22 cellular contexts compared by ENCODE assay signal in genomic region chr4:122992111-122992510, GRCh38.
DNase-seq lines count a peak whose midpoint lies in the region; ATAC-seq, FAIRE-seq and TF ChIP-seq lines count a peak whose summit lies in the region.
"Had no signal": no experiment of that assay in that cellular context is flagged by ENCODE, and none has a peak within 500 bp of the region (broad histone marks: within the 10 kb centered on the region; RNA-seq: fewer than 3 reads in every experiment).

No MANE protein-coding gene starts in this region.

- H3K4me3 ChIP-seq in HepG2 (replicated peaks in 1 of 3; ENCODE audit: insufficient read depth in 1 of 3, low read depth in 2 of 3, low read length in 3 of 3) (no peak overlapping the region), osteoblast (ENCODE audit: insufficient read depth, low read length) (no peak overlapping the region)
- H3K4me3 ChIP-seq: BLaER1 treated with 17β-estradiol and CSF1 and Interleukin-3, amounts not matched to agents 10 nM and 100 nM; lower lobe of right lung; prostate gland; upper lobe of left lung had no signal

- intact Hi-C loops in HepG2 (cut with micrococcal nuclease; ENCODE audit: unreplicated experiment) = no loop called here

- TF ChIP-seq RAD21 in HepG2 (CRISPR knock-in tag; IDR thresholded peaks at IDR 0.05) = no peak

- H3K9me3 ChIP-seq in HepG2 (ENCODE audit: low read length) (peaks cover 19% of the 10 kb centered on the region), osteoblast (ENCODE audit: low read depth, low read length) (peaks cover 2% of the 10 kb centered on the region)
- H3K9me3 ChIP-seq: prostate gland had no signal

- H3K4me1 Mint-ChIP-seq in HFFc6 (ENCODE audit: low read depth) = peaks cover 2% of the 10 kb centered on the region; the same call in 1 of the 2 replicates
- H3K4me1 Mint-ChIP-seq: activated naive CD4-positive, alpha-beta T cell treated with anti-CD3 and anti-CD28 coated beads, Interleukin-2, amount 50 U/mL, for 24 hours had no signal

- no peak overlapping the region for H2AFZ ChIP-seq in HepG2 (ENCODE audit: low read length)
- no peak overlapping the region for H2AFZ ChIP-seq in osteoblast (ENCODE audit: low read length)

- ATAC-seq in HepG2 = no peak
- ATAC-seq: lower lobe of right lung; natural killer cell; stimulated activated naive CD8-positive, alpha-beta T cell treated with anti-CD3 and anti-CD28 coated beads, Interleukin-15, Interleukin-2, amounts not matched to agents 100 U/mL and 50 U/mL, for 24 hours had no signal

- H3K79me2 ChIP-seq in HepG2 (ENCODE audit: insufficient read depth, low read length) (peaks cover 3% of the 10 kb centered on the region), osteoblast (ENCODE audit: insufficient read depth, low read length) (peaks cover 3% of the 10 kb centered on the region)

- H3K27me3 Mint-ChIP-seq in HFFc6 (ENCODE audit: insufficient read depth) = no peaks in the 10 kb centered on the region; the same call in 1 of the 2 replicates
- H3K27me3 Mint-ChIP-seq: activated naive CD4-positive, alpha-beta T cell treated with anti-CD3 and anti-CD28 coated beads, Interleukin-2, amount 50 U/mL, for 24 hours had no signal

- H3K27ac ChIP-seq in HepG2 (ENCODE audit: extremely low read length, insufficient read depth, low read length) (no peak overlapping the region), osteoblast (ENCODE audit: low read depth, low read length) (no peak overlapping the region)
- H3K27ac ChIP-seq: BLaER1 treated with 17β-estradiol and CSF1 and Interleukin-3, amounts not matched to agents 10 nM and 100 nM; brain microvascular endothelial cell; lower lobe of right lung; prostate gland; upper lobe of left lung had no signal

- CTCF ChIA-PET in HepG2 (lab: Yijun Ruan, JAX; ENCODE audit: low intra/inter-chr PET ratio, low total read pairs) = no interaction called here

- H3K9ac ChIP-seq in HepG2 (ENCODE audit: insufficient read depth, low read depth, low read length) = no peak overlapping the region
- H3K9ac ChIP-seq: BLaER1 treated with 17β-estradiol and CSF1 and Interleukin-3, amounts not matched to agents 10 nM and 100 nM had no signal

- FAIRE-seq in RCC 7860 (lab: Jason Lieb, UNC) (peak; percentile 20), endometrium (lab: Jason Lieb, UNC) (peak; percentile 8), HepG2 (lab: Jason Lieb, UNC) (no peak)

- no peaks in the 10 kb centered on the region; a peak in 1 of 5 replicates for H3K27me3 ChIP-seq in HepG2 (ENCODE audit: control insufficient read depth in 1 of 2, insufficient read depth in 2 of 2, low read length in 2 of 2)
- H3K27me3 ChIP-seq in osteoblast (ENCODE audit: insufficient read depth, low read length) = no peaks in the 10 kb centered on the region
- H3K27me3 ChIP-seq: BLaER1 treated with 17β-estradiol and CSF1 and Interleukin-3, amounts not matched to agents 10 nM and 100 nM; brain microvascular endothelial cell; upper lobe of left lung had no signal

- no peaks in the 10 kb centered on the region; a peak in 4 of 5 replicates for H3K36me3 ChIP-seq in HepG2 (replicated peaks in 1 of 2; ENCODE audit: control insufficient read depth in 1 of 2, insufficient read depth in 2 of 2, low read length in 2 of 2)
- no peaks in the 10 kb centered on the region for H3K36me3 ChIP-seq in osteoblast (ENCODE audit: insufficient read depth, low read length)
- H3K36me3 ChIP-seq: brain microvascular endothelial cell, lower lobe of right lung, prostate gland, upper lobe of left lung had no signal

- TF ChIP-seq POLR2A in HepG2 (IDR thresholded peaks at IDR 0.05; ENCODE audit: insufficient read depth in 1 of 2, low read depth in 2 of 2, low read length in 2 of 2) = no peak

- no peak for TF ChIP-seq CTCF in HFFc6 (IDR thresholded peaks at IDR 0.05)
- no peak for TF ChIP-seq CTCF in HepG2 (CRISPR knock-in tag; IDR thresholded peaks at IDR 0.05)
- no peak for TF ChIP-seq CTCF in osteoblast (IDR thresholded peaks at IDR 0.05; ENCODE audit: extremely low read depth, low read depth, low read length)

- in situ Hi-C loops in HepG2 (cut with HindIII; ENCODE audit: extremely low pct_ligation_motif_present, low pct_unique_long_range_greater_than_20kb) = no loop called here

- H3K36me3 Mint-ChIP-seq in HFFc6 (ENCODE audit: low read depth) = peaks cover 23% of the 10 kb centered on the region

- POLR2A ChIA-PET in HepG2 (lab: Yijun Ruan, JAX) = no interaction called here

- H3K4me1 ChIP-seq in HepG2 (ENCODE audit: insufficient read depth, low read length) = no peaks in the 10 kb centered on the region
- peaks cover 3% of the 10 kb centered on the region for H3K4me1 ChIP-seq in osteoblast (ENCODE audit: insufficient read depth, low read length)
- H3K4me1 ChIP-seq: BLaER1 treated with 17β-estradiol and CSF1 and Interleukin-3, amounts not matched to agents 10 nM and 100 nM; lower lobe of right lung; prostate gland; upper lobe of left lung had no signal

- no TSS peak for BruUV-seq in HepG2 (replicated peaks; lab: Mats Ljungman, UMichigan)

- no peak for TF ChIP-seq EP300 in HepG2 (IDR thresholded peaks at IDR 0.05; ENCODE audit: low read depth in 2 of 2, low read length in 2 of 2)
- no peak for TF ChIP-seq EP300 in HepG2 (CRISPR knock-in tag; IDR thresholded peaks at IDR 0.05; ENCODE audit: borderline replicate concordance)

- no peaks in the 10 kb centered on the region for H4K20me1 ChIP-seq in HepG2 (ENCODE audit: insufficient read depth, low read length)
- no peaks in the 10 kb centered on the region for H4K20me1 ChIP-seq in osteoblast (ENCODE audit: insufficient read depth, low read length)
- H4K20me1 ChIP-seq: BLaER1 treated with 17β-estradiol and CSF1 and Interleukin-3, amounts not matched to agents 10 nM and 100 nM had no signal

- DNase-seq in HFFc6 (peak; percentile 7), RCC 7860 (ENCODE audit: low spot score) (no peak), myocyte (ENCODE audit: low read depth) (peak; percentile 36), HepG2 (ENCODE audit: low spot score) (no peak), osteoblast (ENCODE audit: insufficient read length, low spot score, missing footprints) (no peak), DMS53 (lab: John Stamatoyannopoulos, UW) (no peak)
- DNase-seq in activated CD4-positive, alpha-beta T cell treated with anti-CD3 and anti-CD28 coated beads, Interleukin-2, amount 50 U/mL, for 4 hours = no peak
- DNase-seq: activated CD4-positive, alpha-beta T cell treated with anti-CD3 and anti-CD28 coated beads, Interleukin-2, amount 50 U/mL, for 1 hour; activated T-cell treated with anti-CD3 and anti-CD28 coated beads, Interleukin-2, amount 50 U/mL, for 1 hour; brain microvascular endothelial cell; effector CD4-positive, alpha-beta T cell; Karpas-422; lower lobe of right lung; natural killer cell; NCI-H187; NCI-H510A; stimulated activated naive CD8-positive, alpha-beta T cell treated with anti-CD3 and anti-CD28 coated beads, Interleukin-15, Interleukin-2, amounts not matched to agents 100 U/mL and 50 U/mL, for 24 hours; upper lobe of left lung had no signal

- H3K4me2 ChIP-seq in HepG2 (ENCODE audit: low read depth, low read length) (no peak overlapping the region), osteoblast (ENCODE audit: insufficient read depth, low read length) (no peak overlapping the region)
- H3K4me2 ChIP-seq: BLaER1 treated with 17β-estradiol and CSF1 and Interleukin-3, amounts not matched to agents 10 nM and 100 nM had no signal

- H3K4me3 Mint-ChIP-seq in HFFc6 = no peak overlapping the region
- H3K4me3 Mint-ChIP-seq: activated naive CD4-positive, alpha-beta T cell treated with anti-CD3 and anti-CD28 coated beads, Interleukin-2, amount 50 U/mL, for 24 hours; natural killer cell had no signal

- no peak overlapping the region for H3K27ac Mint-ChIP-seq in HFFc6
- H3K27ac Mint-ChIP-seq: activated naive CD4-positive, alpha-beta T cell treated with anti-CD3 and anti-CD28 coated beads, Interleukin-2, amount 50 U/mL, for 24 hours; natural killer cell had no signal

- H3K9me3 Mint-ChIP-seq in HFFc6 = peaks cover 21% of the 10 kb centered on the region

TF ChIP-seq in HepG2, 621 proteins besides CTCF, POLR2A, EP300 and RAD21:
- TF ChIP-seq MIER2 (CRISPR knock-in tag; IDR thresholded peaks at IDR 0.05) (no peak), ERF (CRISPR knock-in tag; IDR thresholded peaks at IDR 0.05) (no peak), POGZ (CRISPR knock-in tag; IDR thresholded peaks at IDR 0.05) (no peak)

Comparison
In these comparisons a context has a peak if more than half of its experiments do, and no peak if none do; other contexts are left out.
1. DNase-seq: peak in HFFc6 (single experiment) and myocyte (single experiment); none in RCC 7860 (single experiment), HepG2 (single experiment), osteoblast (single experiment), DMS53 (single experiment) and activated CD4-positive, alpha-beta T cell treated with anti-CD3 and anti-CD28 coated beads, Interleukin-2, amount 50 U/mL, for 4 hours (0 of 2).